ENCODE assay signal across 14 cellular contexts in genomic region chr2:15378148-15378908, GRCh38.
A peak's percentile ranks its signal among the peaks of the same experiment; 100 is the strongest.
DNase-seq lines count a peak whose midpoint lies in the region; ATAC-seq and TF ChIP-seq lines count a peak whose summit lies in the region.
"Had no signal": no experiment of that assay in that cellular context is flagged by ENCODE, and none has a peak within 500 bp of the region (broad histone marks: within the 10 kb centered on the region; RNA-seq: fewer than 3 reads in every experiment).

No MANE protein-coding gene starts in this region.

- TF ChIP-seq POLR2A in GM18505 (IDR thresholded peaks at IDR 0.05; ENCODE audit: borderline replicate concordance, extremely low read depth, insufficient read depth, insufficient read length) = no peak

- no peak overlapping the region for H3K27ac Mint-ChIP-seq in CD8-positive, alpha-beta T cell

- no peaks in the 10 kb centered on the region for H3K9me3 Mint-ChIP-seq in CD8-positive, alpha-beta T cell
- H3K9me3 Mint-ChIP-seq: central memory CD8-positive, alpha-beta T cell had no signal

- ATAC-seq in GM18505 (IDR thresholded peaks at IDR 0.05; ENCODE audit: unreplicated experiment) (peak; percentile 88), GM19395 (IDR thresholded peaks at IDR 0.05; ENCODE audit: unreplicated experiment) (peak; percentile 87), HG02938 (IDR thresholded peaks at IDR 0.05; ENCODE audit: unreplicated experiment) (peak; percentile 82), left colon (no peak)
- no peak for ATAC-seq in CD8-positive, alpha-beta T cell
- ATAC-seq: foreskin keratinocyte, left ventricle myocardium superior, pancreas had no signal

- no peak for TF ChIP-seq CTCF in CD8-positive, alpha-beta T cell (IDR thresholded peaks at IDR 0.05)

- H3K4me1 Mint-ChIP-seq in CD8-positive, alpha-beta T cell (ENCODE audit: low read depth) = no peaks in the 10 kb centered on the region

- POLR2A ChIA-PET in CD8-positive, alpha-beta T cell (lab: Charles Lee) = interaction anchor here (1.5 kb wide), 1 partner anchor 14 kb away, joined by 4 read pairs; no protein-coding TSS in a partner anchor

- H3K27me3 ChIP-seq in CD8-positive, alpha-beta T cell (ENCODE audit: insufficient read depth, low read length) = no peaks in the 10 kb centered on the region
- H3K27me3 ChIP-seq: foreskin keratinocyte, pancreas, uterus had no signal

- peaks cover 63% of the 10 kb centered on the region for H3K36me3 Mint-ChIP-seq in CD8-positive, alpha-beta T cell

- H3K36me3 ChIP-seq in CD8-positive, alpha-beta T cell (ENCODE audit: insufficient read depth, low read length) = peaks cover 11% of the 10 kb centered on the region
- H3K36me3 ChIP-seq: pancreas, uterus had no signal

- no peak overlapping the region for H3K4me3 ChIP-seq in CD8-positive, alpha-beta T cell (ENCODE audit: low read depth, low read length)
- H3K4me3 ChIP-seq: pancreas, uterus had no signal

- no peaks in the 10 kb centered on the region for H3K27me3 Mint-ChIP-seq in CD8-positive, alpha-beta T cell (ENCODE audit: low read depth)
- H3K27me3 Mint-ChIP-seq: central memory CD8-positive, alpha-beta T cell had no signal

- H3K4me1 ChIP-seq in CD8-positive, alpha-beta T cell (ENCODE audit: insufficient read depth, low read length) = no peaks in the 10 kb centered on the region
- H3K4me1 ChIP-seq: foreskin keratinocyte, pancreas, uterus had no signal

- CTCF ChIA-PET in CD8-positive, alpha-beta T cell (lab: Charles Lee) = no interaction called here

- DNase-seq in NAMALWA (ENCODE audit: low spot score) (peak; percentile 8), AG20443 (ENCODE audit: low spot score) (no peak), left colon (no peak), foreskin melanocyte (no peak)
- no peak for DNase-seq in CD8-positive, alpha-beta T cell
- DNase-seq: foreskin keratinocyte, left ventricle myocardium superior, NCI-H2171, pancreas, uterus had no signal

- no peak overlapping the region for H3K27ac ChIP-seq in CD8-positive, alpha-beta T cell (ENCODE audit: low read depth, low read length)
- H3K27ac ChIP-seq: foreskin keratinocyte, pancreas, uterus had no signal

- no peak overlapping the region for H3K4me3 Mint-ChIP-seq in CD8-positive, alpha-beta T cell
- H3K4me3 Mint-ChIP-seq: central memory CD8-positive, alpha-beta T cell had no signal

- intact Hi-C loops in left colon (cut with DNase I, micrococcal nuclease) = no loop called here
- intact Hi-C loops in CD8-positive, alpha-beta T cell (cut with DNase I, micrococcal nuclease) = no loop called here

- no peaks in the 10 kb centered on the region for H3K9me3 ChIP-seq in CD8-positive, alpha-beta T cell (ENCODE audit: low read length)
- H3K9me3 ChIP-seq: pancreas, uterus had no signal

Comparison
In these comparisons a context has a peak if more than half of its experiments do, and no peak if none do; other contexts are left out.
1. ATAC-seq: peak in GM18505 (single experiment), GM19395 (single experiment) and HG02938 (single experiment); none in left colon (single experiment) and CD8-positive, alpha-beta T cell (single experiment).